32 cellular contexts compared by ENCODE assay signal in the genomic region with DNA sequence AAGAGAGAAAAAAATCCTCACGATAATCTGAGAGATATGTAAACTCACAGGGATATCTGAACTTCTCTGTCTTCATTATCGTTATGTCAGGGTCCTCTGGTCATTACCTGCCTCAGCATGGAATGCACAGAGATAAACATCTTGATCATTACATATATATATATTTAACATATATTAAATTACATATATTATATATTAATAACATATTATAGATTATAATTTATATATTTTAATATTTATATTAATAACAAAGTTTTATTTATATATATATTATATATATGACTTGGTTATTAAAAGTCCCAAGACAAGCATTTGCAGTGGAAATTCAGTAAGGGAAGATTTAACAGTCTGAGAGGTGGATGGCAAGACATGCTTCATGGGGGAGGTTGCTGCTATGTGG.
"Had no signal": no experiment of that assay in that cellular context is flagged by ENCODE, and none has a peak within 500 bp of the region (broad histone marks: within the 10 kb centered on the region; RNA-seq: fewer than 3 reads in every experiment).

No MANE protein-coding gene starts in this region.

- H3K4me2 ChIP-seq: KMS-11 had no signal

- DNase-seq: Karpas-422, Kasumi-1, MG63, MM.1S, MV-4-11, NCI-H1048, NCI-H1092, NCI-H1092 treated with DMSO at 0.1 percent for 48 hours, NCI-H1105, NCI-H1105 treated with DMSO at 0.1 percent for 48 hours, NCI-H1417, NCI-H1417 treated with DMSO at 0.1 percent for 48 hours, NCI-H146, NCI-H1694, NCI-H1694 treated with DMSO at 0.1 percent for 48 hours, NCI-H187 treated with DMSO at 0.1 percent for 48 hours, NCI-H1930, NCI-H2029, NCI-H2029 treated with DMSO at 0.1 percent for 48 hours, NCI-H2081, NCI-H2081 treated with DMSO at 0.1 percent for 48 hours, NCI-H2107, NCI-H2171, NCI-H2171 treated with DMSO at 0.1 percent for 48 hours, NCI-H2227 treated with DMSO at 0.1 percent for 48 hours, NCI-H226, NCI-H345, NCI-H446, NCI-H446 treated with DMSO at 0.1 percent for 48 hours, NCI-H510A, NCI-H510A treated with DMSO at 0.1 percent for 48 hours had no signal

- H3K4me3 ChIP-seq: MG63 had no signal

- H3K27me3 ChIP-seq: MG63 had no signal

- H3K9me3 ChIP-seq: MG63 had no signal

- H3K9ac ChIP-seq: KMS-11 had no signal

- H3K27ac ChIP-seq: KMS-11 had no signal

- H3K36me3 ChIP-seq: MG63 had no signal
